10 cellular contexts compared by ENCODE assay signal in genomic region chr1:156664046-156664948, GRCh38. TPM values are rescaled to one million over a fixed set of nuclear protein-coding genes. Genes with fewer than 3 reads are reported as not detected.
A peak's percentile ranks its signal among the peaks of the same experiment; 100 is the strongest.
DNase-seq lines count a peak whose midpoint lies in the region; ATAC-seq, FAIRE-seq and TF ChIP-seq lines count a peak whose summit lies in the region.
"Had no signal": no experiment of that assay in that cellular context is flagged by ENCODE, and none has a peak within 500 bp of the region (broad histone marks: within the 10 kb centered on the region; RNA-seq: fewer than 3 reads in every experiment).

No MANE protein-coding gene starts in this region.

- TF ChIP-seq EP300 in SK-N-SH (IDR thresholded peaks at IDR 0.05; ENCODE audit: borderline replicate concordance in 1 of 2, low read depth in 1 of 2, low read length in 1 of 2), result no peak

- H3K4me3 ChIP-seq in SK-N-SH (ENCODE audit: low read depth in 2 of 2, low read length in 1 of 2), result no peak overlapping the region
- peak overlapping the region; percentile 17 for H3K4me3 ChIP-seq in coronary artery
- H3K4me3 ChIP-seq: ovary had no signal

- DNase-seq in SK-N-SH (no peak), coronary artery (ENCODE audit: low spot score) (no peak), mesothelial cell of epicardium (ENCODE audit: low spot score in 2 of 2, unreplicated experiment in 2 of 2) (no peak), urothelium cell line (ENCODE audit: low spot score) (peak; percentile 57), iPS-NIHi11 (ENCODE audit: low spot score) (no peak)
- DNase-seq in activated naive CD4-positive, alpha-beta T cell treated with anti-CD3 and anti-CD28 coated beads, Interleukin-2, amount 50 U/mL, for 72 hours (ENCODE audit: low spot score in 2 of 2), result no peak
- DNase-seq: cerebellar nuclear complex, ovary had no signal

- no peak for FAIRE-seq in urothelium cell line (lab: Jason Lieb, UNC)

- no peak overlapping the region for H2AFZ ChIP-seq in SK-N-SH (ENCODE audit: low read depth)

- H3K27ac ChIP-seq in SK-N-SH (ENCODE audit: low read depth in 2 of 2, low read length in 1 of 2) (peak overlapping the region in 1 of 2 experiments; percentile 87; a peak in 1 of 4 replicates), coronary artery (peak overlapping the region; percentile 80 to 92)

- CTCF ChIA-PET in SK-N-SH (lab: Yijun Ruan, JAX), result interaction anchor here (1.0 to 13.1 kb wide), 5 partner anchors 18 to 226 kb away, joined by 3 to 682 read pairs (median 30); partner anchors contain the start of genes HAPLN2, ISG20L2, METTL25B and NAXE

- POLR2A ChIA-PET in SK-N-SH (lab: Yijun Ruan, JAX), result interaction anchor here (2.3 kb wide), 1 partner anchor 12 kb away, joined by 14 read pairs; the partner anchor contains the start of gene NES

- H3K27me3 Mint-ChIP-seq in mesothelial cell of epicardium (ENCODE audit: low read depth), result peaks cover 3% of the 10 kb centered on the region

- no peaks in the 10 kb centered on the region for H3K36me3 ChIP-seq in SK-N-SH (replicated peaks in 1 of 2; ENCODE audit: control insufficient read depth in 1 of 2, insufficient read depth in 2 of 2, low read length in 1 of 2)
- H3K36me3 ChIP-seq: ovary had no signal

- no peaks in the 10 kb centered on the region for H3K79me2 ChIP-seq in SK-N-SH (ENCODE audit: insufficient read depth)

- H3K4me1 ChIP-seq in SK-N-SH (ENCODE audit: control insufficient read depth in 1 of 2, insufficient read depth in 2 of 2, low read depth in 1 of 2, low read length in 1 of 2), result peaks cover 46 to 52% of the 10 kb centered on the region in 2 experiments; a peak in 3 of 4 replicates

- H3F3A ChIP-seq in SK-N-SH (replicated peaks; ENCODE audit: insufficient read depth), result peaks cover 20% of the 10 kb centered on the region

- no peak overlapping the region for H3K9ac ChIP-seq in SK-N-SH

- H3K27ac Mint-ChIP-seq in mesothelial cell of epicardium, result peak overlapping the region; percentile 50
- no peak overlapping the region for H3K27ac Mint-ChIP-seq in activated naive CD4-positive, alpha-beta T cell treated with anti-CD3 and anti-CD28 coated beads, Interleukin-2, amount 50 U/mL, for 72 hours

- no peaks in the 10 kb centered on the region for H4K20me1 ChIP-seq in SK-N-SH (ENCODE audit: insufficient read depth)

- no peak for TF ChIP-seq CTCF in SK-N-SH (IDR thresholded peaks at IDR 0.05)
- no peak for TF ChIP-seq CTCF in coronary artery (IDR thresholded peaks at IDR 0.05)
- no peak for TF ChIP-seq CTCF in mesothelial cell of epicardium (IDR thresholded peaks at IDR 0.05; ENCODE audit: unreplicated experiment)

- H3K4me2 ChIP-seq in SK-N-SH, result peak overlapping the region; percentile 53; the same call in 1 of the 2 replicates

- WGBS in SK-N-SH (ENCODE audit: low lambda C conversion rate), result 85% methylated on average over 8 of the region's 8 CpGs

- no peaks in the 10 kb centered on the region for H3K36me3 Mint-ChIP-seq in mesothelial cell of epicardium
- H3K36me3 Mint-ChIP-seq in activated naive CD4-positive, alpha-beta T cell treated with anti-CD3 and anti-CD28 coated beads, Interleukin-2, amount 50 U/mL, for 72 hours, result no peaks in the 10 kb centered on the region

- H3K27me3 ChIP-seq in SK-N-SH (ENCODE audit: insufficient read depth), result no peaks in the 10 kb centered on the region
- H3K27me3 ChIP-seq: ovary had no signal

- ATAC-seq in SK-N-SH treated with all-trans-retinoic acid at 6 μM for 48 hours (no peak), GM19324 (IDR thresholded peaks at IDR 0.05; ENCODE audit: low FRiP score, unreplicated experiment) (no peak)
- ATAC-seq in activated naive CD4-positive, alpha-beta T cell treated with anti-CD3 and anti-CD28 coated beads, Interleukin-2, amount 50 U/mL, for 72 hours, result no peak

- no peaks in the 10 kb centered on the region for H3K9me3 Mint-ChIP-seq in mesothelial cell of epicardium
- H3K9me3 Mint-ChIP-seq in activated naive CD4-positive, alpha-beta T cell treated with anti-CD3 and anti-CD28 coated beads, Interleukin-2, amount 50 U/mL, for 72 hours, result no peaks in the 10 kb centered on the region

- H3K4me3 Mint-ChIP-seq in mesothelial cell of epicardium, result no peak overlapping the region

- no peaks in the 10 kb centered on the region for H3K9me2 ChIP-seq in SK-N-SH

- peaks cover 82% of the 10 kb centered on the region for H3K4me1 Mint-ChIP-seq in mesothelial cell of epicardium

- no peak for TF ChIP-seq RAD21 in SK-N-SH (IDR thresholded peaks at IDR 0.05; ENCODE audit: low read length)

- H3K9me3 ChIP-seq in SK-N-SH, result no peaks in the 10 kb centered on the region
- H3K9me3 ChIP-seq: ovary had no signal

TF ChIP-seq in SK-N-SH, 30 proteins besides CTCF, POLR2A, EP300 and RAD21 (continues in another document):
- TF ChIP-seq TAF1 (IDR thresholded peaks at IDR 0.05; ENCODE audit: borderline replicate concordance, low read depth, low read length), result no peak
- TF ChIP-seq IRF3 (IDR thresholded peaks at IDR 0.05; ENCODE audit: low read depth, low read length), result no peak
- no peak for TF ChIP-seq RFX5 (IDR thresholded peaks at IDR 0.05; ENCODE audit: low read length)
- TF ChIP-seq, protein P1, sequence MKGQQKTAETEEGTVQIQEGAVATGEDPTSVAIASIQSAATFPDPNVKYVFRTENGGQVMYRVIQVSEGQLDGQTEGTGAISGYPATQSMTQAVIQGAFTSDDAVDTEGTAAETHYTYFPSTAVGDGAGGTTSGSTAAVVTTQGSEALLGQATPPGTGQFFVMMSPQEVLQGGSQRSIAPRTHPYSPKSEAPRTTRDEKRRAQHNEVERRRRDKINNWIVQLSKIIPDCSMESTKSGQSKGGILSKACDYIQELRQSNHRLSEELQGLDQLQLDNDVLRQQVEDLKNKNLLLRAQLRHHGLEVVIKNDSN (IDR thresholded peaks at IDR 0.05; ENCODE audit: borderline replicate concordance, low read depth), result no peak
- TF ChIP-seq TCF12 (IDR thresholded peaks at IDR 0.05), result peak; percentile 46

TF ChIP-seq in SK-N-SH treated with all-trans-retinoic acid at 6 μM for 48 hours, 23 proteins besides CTCF, POLR2A, EP300 and RAD21 (continues in another document):
- TF ChIP-seq PPARA (CRISPR knock-in tag; IDR thresholded peaks at IDR 0.05; ENCODE audit: borderline replicate concordance) (no peak), ZFP30 (CRISPR knock-in tag; IDR thresholded peaks at IDR 0.05) (no peak), TCF4 (CRISPR knock-in tag; IDR thresholded peaks at IDR 0.05; ENCODE audit: borderline replicate concordance) (no peak), CSDC2 (CRISPR knock-in tag; IDR thresholded peaks at IDR 0.05) (no peak)
- TF ChIP-seq, protein P2, sequence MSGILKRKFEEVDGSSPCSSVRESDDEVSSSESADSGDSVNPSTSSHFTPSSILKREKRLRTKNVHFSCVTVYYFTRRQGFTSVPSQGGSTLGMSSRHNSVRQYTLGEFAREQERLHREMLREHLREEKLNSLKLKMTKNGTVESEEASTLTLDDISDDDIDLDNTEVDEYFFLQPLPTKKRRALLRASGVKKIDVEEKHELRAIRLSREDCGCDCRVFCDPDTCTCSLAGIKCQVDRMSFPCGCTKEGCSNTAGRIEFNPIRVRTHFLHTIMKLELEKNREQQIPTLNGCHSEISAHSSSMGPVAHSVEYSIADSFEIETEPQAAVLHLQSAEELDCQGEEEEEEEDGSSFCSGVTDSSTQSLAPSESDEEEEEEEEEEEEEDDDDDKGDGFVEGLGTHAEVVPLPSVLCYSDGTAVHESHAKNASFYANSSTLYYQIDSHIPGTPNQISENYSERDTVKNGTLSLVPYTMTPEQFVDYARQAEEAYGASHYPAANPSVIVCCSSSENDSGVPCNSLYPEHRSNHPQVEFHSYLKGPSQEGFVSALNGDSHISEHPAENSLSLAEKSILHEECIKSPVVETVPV (CRISPR knock-in tag; IDR thresholded peaks at IDR 0.05), result no peak

RNA-seq across cellular contexts. Expression of gene NES, which starts 12.9 kb away (rescaled TPM):
- 12.6 and 15.8 TPM in 2 replicates for polyA plus RNA-seq in SK-N-SH (2012; rRNA removed)
- polyA plus RNA-seq in SK-N-SH (2012; cell fraction: cytosol; rRNA removed), result 10.5 and 12.5 TPM in 2 replicates
- polyA plus RNA-seq in SK-N-SH (2012; cell fraction: nucleus; rRNA removed), result 28.7 and 40.4 TPM in 2 replicates
- total RNA-seq in mesothelial cell of epicardium, result 53.8 to 56.9 TPM (median 56.8 TPM) in 3 replicates
- total RNA-seq in activated naive CD4-positive, alpha-beta T cell treated with anti-CD3 and anti-CD28 coated beads, Interleukin-2, amount 50 U/mL, for 72 hours, result not detected

RNA-seq across cellular contexts. Expression of gene BCAN, which starts 22.4 kb away (rescaled TPM):
- 0.13 and 0.25 TPM in 2 replicates for polyA plus RNA-seq in SK-N-SH (2012; rRNA removed)
- polyA plus RNA-seq in SK-N-SH (2012; cell fraction: cytosol; rRNA removed), result 0.08 and 0.25 TPM in 2 replicates
- 0.10 and 0.20 TPM in 2 replicates for polyA plus RNA-seq in SK-N-SH (2012; cell fraction: nucleus; rRNA removed)
- 0.54 to 0.85 TPM (median 0.78 TPM) in 3 replicates for total RNA-seq in mesothelial cell of epicardium
- not detected for total RNA-seq in activated naive CD4-positive, alpha-beta T cell treated with anti-CD3 and anti-CD28 coated beads, Interleukin-2, amount 50 U/mL, for 72 hours

RNA-seq across cellular contexts. Expression of gene CRABP2, which starts 41.1 kb away (rescaled TPM):
- 13.3 and 42.1 TPM in 2 replicates for polyA plus RNA-seq in SK-N-SH (2012; rRNA removed)
- polyA plus RNA-seq in SK-N-SH (2012; cell fraction: cytosol; rRNA removed), result 27.0 TPM in 2 replicates
- polyA plus RNA-seq in SK-N-SH (2012; cell fraction: nucleus; rRNA removed), result 21.2 and 48.9 TPM in 2 replicates
- 676 to 704 TPM (median 686 TPM) in 3 replicates for total RNA-seq in mesothelial cell of epicardium
- total RNA-seq in activated naive CD4-positive, alpha-beta T cell treated with anti-CD3 and anti-CD28 coated beads, Interleukin-2, amount 50 U/mL, for 72 hours, result 1 to 10 TPM; 1.6 to 2.3 TPM

RNA-seq across cellular contexts. Expression of gene HAPLN2, which starts 45.1 kb away (rescaled TPM):
- 0.10 and 0.20 TPM in 2 replicates for polyA plus RNA-seq in SK-N-SH (2012; rRNA removed)
- not detected in 2 replicates for polyA plus RNA-seq in SK-N-SH (2012; cell fraction: cytosol; rRNA removed)
- 0.98 and 1.1 TPM in 2 replicates for polyA plus RNA-seq in SK-N-SH (2012; cell fraction: nucleus; rRNA removed)
- total RNA-seq in mesothelial cell of epicardium, result 0.76 to 1.2 TPM (median 1.2 TPM) in 3 replicates
- 1 to 10 TPM in 1 of 2 donors, not detected in 1; 3.8 TPM for total RNA-seq in activated naive CD4-positive, alpha-beta T cell treated with anti-CD3 and anti-CD28 coated beads, Interleukin-2, amount 50 U/mL, for 72 hours

Comparison
In these comparisons a context has a peak if more than half of its experiments do, and no peak if none do; other contexts are left out.
1. RNA of gene NES, which starts 12.9 kb away (total RNA-seq): 53.8 to 56.9 TPM in mesothelial cell of epicardium; not detected in activated naive CD4-positive, alpha-beta T cell treated with anti-CD3 and anti-CD28 coated beads, Interleukin-2, amount 50 U/mL, for 72 hours; every median in the first group is over 10 times any median in the second.
2. RNA of gene CRABP2, which starts 41.1 kb away (total RNA-seq): 676 to 704 TPM in mesothelial cell of epicardium; 1.6 to 2.3 TPM in activated naive CD4-positive, alpha-beta T cell treated with anti-CD3 and anti-CD28 coated beads, Interleukin-2, amount 50 U/mL, for 72 hours; every median in the first group is over 100 times any median in the second.